ENCODE assay signal across 28 cellular contexts in genomic region chr20:43731927-43732326, GRCh38. TPM values are rescaled to one million over a fixed set of nuclear protein-coding genes. Genes with fewer than 3 reads are reported as not detected.
"Had no signal": no experiment of that assay in that cellular context is flagged by ENCODE, and none has a peak within 500 bp of the region (broad histone marks: within the 10 kb centered on the region; RNA-seq: fewer than 3 reads in every experiment).

No MANE protein-coding gene starts in this region.

- H3K9me3 ChIP-seq: colonic mucosa, esophagus squamous epithelium, gastroesophageal sphincter, prostate gland, right atrium auricular region, thyroid gland had no signal

- DNase-seq: activated CD4-positive, alpha-beta T cell treated with anti-CD3 and anti-CD28 coated beads for 1 hour; activated CD4-positive, alpha-beta T cell treated with anti-CD3 and anti-CD28 coated beads, Interleukin-2, amount 50 U/mL, for 1 hour; activated CD8-positive, alpha-beta T cell treated with anti-CD3 and anti-CD28 coated beads, Interleukin-2, amount 10 ng/mL, durations not matched to agents 7 days and 5 days; activated naive CD4-positive, alpha-beta T cell; activated naive CD8-positive, alpha-beta T cell treated with anti-CD3 and anti-CD28 coated beads for 36 hours; activated T-cell treated with anti-CD3 and anti-CD28 coated beads, Interleukin-2, amount 50 U/mL, for 1 hour; colonic mucosa; dorsolateral prefrontal cortex; esophagus squamous epithelium; head of caudate nucleus; hypothalamus; left ventricle myocardium superior; mammary epithelial cell; midbrain; natural killer cell; stimulated activated CD4-positive, alpha-beta T cell treated with anti-CD3 and anti-CD28 coated beads, Interleukin-12 subunit alpha, Interleukin-12 subunit beta, amount 100 ng/mL, for 4 hours; stimulated activated CD4-positive, alpha-beta T cell treated with anti-CD3 and anti-CD28 coated beads, Interleukin-4, amount 100 ng/mL, for 4 hours; substantia nigra; thyroid gland had no signal

- H3K4me3 ChIP-seq: colonic mucosa, dorsolateral prefrontal cortex, esophagus squamous epithelium, gastroesophageal sphincter, prostate gland, right atrium auricular region, thyroid gland had no signal

- H3K27ac ChIP-seq: colonic mucosa, dorsolateral prefrontal cortex, esophagus squamous epithelium, gastroesophageal sphincter, prostate gland, right atrium auricular region, thyroid gland had no signal

- H3K4me1 ChIP-seq: colonic mucosa, esophagus squamous epithelium, gastroesophageal sphincter, prostate gland, right atrium auricular region, thyroid gland had no signal

- ATAC-seq: activated CD8-positive, alpha-beta T cell treated with anti-CD3 and anti-CD28 coated beads, Interleukin-2, amount 10 ng/mL, durations not matched to agents 7 days and 5 days; activated T-helper 17 cell treated with anti-CD3 and anti-CD28 coated beads, Interleukin-2, amount 50 U/mL, for 72 hours; gastroesophageal sphincter; left ventricle myocardium superior; natural killer cell had no signal

- H3K36me3 ChIP-seq: colonic mucosa, esophagus squamous epithelium, gastroesophageal sphincter, prostate gland, right atrium auricular region, thyroid gland had no signal

- H3K27me3 ChIP-seq: colonic mucosa, right atrium auricular region, thyroid gland had no signal

RNA-seq across cellular contexts. Expression of gene GTSF1L, which starts 5.1 kb away (rescaled TPM):
- total RNA-seq: activated CD8-positive, alpha-beta T cell treated with anti-CD3 and anti-CD28 coated beads, Interleukin-2, amount 10 ng/mL, durations not matched to agents 7 days and 5 days; activated naive CD8-positive, alpha-beta T cell treated with anti-CD3 and anti-CD28 coated beads for 36 hours; activated T-helper 17 cell treated with anti-CD3 and anti-CD28 coated beads, Interleukin-2, amount 50 U/mL, for 72 hours; bronchial epithelial cell; colonic mucosa; dorsolateral prefrontal cortex; esophagus squamous epithelium; gastroesophageal sphincter; left ventricle myocardium superior; mammary epithelial cell; natural killer cell; osteocyte; right atrium auricular region; skeletal muscle tissue; T-helper 2 cell treated with Interferon-gamma antibody and Interleukin-4, amounts not matched to agents 100 ng/mL and 5 ng/mL, for 36 hours; thyroid gland; ureter had no signal
- polyA plus RNA-seq: mammary epithelial cell had no signal
